Comparison of ENCODE assay signal across 7 cellular contexts in genomic region chr6:35368038-35368887, GRCh38. TPM values are rescaled to one million over a fixed set of nuclear protein-coding genes. Genes with fewer than 3 reads are reported as not detected.
DNase-seq lines count a peak whose midpoint lies in the region; ATAC-seq and TF ChIP-seq lines count a peak whose summit lies in the region.

No MANE protein-coding gene starts in this region.

- intact Hi-C loops in psoas muscle (cut with DNase I), result no loop called here

- peaks cover 34% of the 10 kb centered on the region for H3K4me1 ChIP-seq in Loucy (ENCODE audit: insufficient read depth, low read length, poor library complexity, severe bottlenecking)
- peaks cover 63% of the 10 kb centered on the region for H3K4me1 ChIP-seq in psoas muscle

- ATAC-seq in psoas muscle (no peak), HG03135 (IDR thresholded peaks at IDR 0.05; ENCODE audit: unreplicated experiment) (no peak)

- no peaks in the 10 kb centered on the region for H3K9me2 ChIP-seq in Loucy (replicated peaks; ENCODE audit: low read depth, low read length)

- peak overlapping the region; percentile 5 for H3K4me2 ChIP-seq in Loucy (ENCODE audit: low read depth, low read length, poor library complexity, severe bottlenecking)

- WGBS in psoas muscle, 3 donors, result 88 to 92% (median 91%) methylated on average over 2 of the region's 2 CpGs

- no peaks in the 10 kb centered on the region for H3K9me3 ChIP-seq in Loucy (ENCODE audit: insufficient read depth, low read depth, low read length)
- no peaks in the 10 kb centered on the region for H3K9me3 ChIP-seq in psoas muscle

- H3K4me3 ChIP-seq in Loucy (ENCODE audit: low read length, poor library complexity, severe bottlenecking) (no peak overlapping the region), psoas muscle (no peak overlapping the region)

- H2AFZ ChIP-seq in Loucy (ENCODE audit: low read length), result no peak overlapping the region

- no peaks in the 10 kb centered on the region for H3K79me2 ChIP-seq in Loucy (ENCODE audit: insufficient read depth, low read length)

- H4K20me1 ChIP-seq in Loucy (ENCODE audit: insufficient read depth, low read length, poor library complexity, severe bottlenecking), result no peaks in the 10 kb centered on the region

- H3K36me3 ChIP-seq in Loucy (ENCODE audit: insufficient read depth, low read length) (no peaks in the 10 kb centered on the region), psoas muscle (ENCODE audit: insufficient read depth in 1 of 2, low read depth in 1 of 2) (peaks cover 0 to 4% of the 10 kb centered on the region in 2 donors)

- TF ChIP-seq CTCF in Loucy (conservative IDR thresholded peaks at IDR 0.05; ENCODE audit: low read length) (no peak), psoas muscle (IDR thresholded peaks at IDR 0.05) (no peak)

- peak overlapping the region; percentile 83 for H3K27ac ChIP-seq in psoas muscle

- H3F3A ChIP-seq in Loucy (ENCODE audit: low read depth), result no peaks in the 10 kb centered on the region

- DNase-seq in EH (ENCODE audit: low read depth), result peak; percentile 85
- peak; percentile 64 for DNase-seq in astrocyte of the hippocampus (ENCODE audit: low read depth, low spot score)
- no peak for DNase-seq in psoas muscle
- no peak for DNase-seq in stimulated activated naive CD4-positive, alpha-beta T cell treated with Interleukin-2 at 50 U/mL for 16 hours (lab: John Stamatoyannopoulos, UW)
- DNase-seq in NCI-H524 treated with DMSO at 0.1 percent for 48 hours (lab: John Stamatoyannopoulos, UW), result no peak

- no peak overlapping the region for H3K9ac ChIP-seq in Loucy (ENCODE audit: low read depth, low read length, poor library complexity, severe bottlenecking)

- H3K27me3 ChIP-seq in Loucy (ENCODE audit: insufficient read depth, low read length, poor library complexity, severe bottlenecking), result no peaks in the 10 kb centered on the region
- H3K27me3 ChIP-seq in psoas muscle (ENCODE audit: insufficient read depth in 3 of 3, low read length in 2 of 3), result no peaks in the 10 kb centered on the region

RNA-seq across cellular contexts. Expression of gene PPARD, which starts 25.9 kb away (rescaled TPM):
- 10 to 100 TPM; 19.4 to 47.2 (median 38.4) TPM for total RNA-seq in psoas muscle
- polyA plus RNA-seq in psoas muscle, result 100 to 1,000 TPM in 1 of 3 donors, 10 to 100 TPM in 2; 13.5 to 187 (median 25.0) TPM

Comparison
In these comparisons a context has a peak if more than half of its experiments do, and no peak if none do; other contexts are left out.
1. DNase-seq: peak in EH (single experiment) and astrocyte of the hippocampus (single experiment); none in psoas muscle (0 of 2), stimulated activated naive CD4-positive, alpha-beta T cell treated with Interleukin-2 at 50 U/mL for 16 hours (single experiment) and NCI-H524 treated with DMSO at 0.1 percent for 48 hours (single experiment).